In the genomic region with DNA sequence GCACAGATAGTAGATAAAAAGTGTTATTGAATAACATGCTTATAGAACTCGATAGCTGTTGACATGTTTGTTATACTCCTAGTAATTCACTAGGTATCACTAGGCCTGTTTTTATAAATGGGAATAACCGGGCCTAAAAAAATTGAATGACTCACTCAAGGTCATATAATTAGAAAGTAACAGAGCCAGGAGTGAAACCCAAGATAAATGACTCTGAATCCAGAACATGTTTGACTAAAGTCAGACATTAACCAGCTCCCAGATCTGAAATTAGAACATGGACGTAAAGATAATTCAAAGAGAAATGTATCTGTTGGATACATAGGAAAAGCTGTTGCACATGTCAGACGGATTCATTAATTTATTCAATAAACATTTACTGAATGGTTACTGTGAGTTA, we compare ENCODE assay signal across 2 cellular contexts.
TF ChIP-seq lines count a peak whose summit lies in the region.

No MANE protein-coding gene starts in this region.

TF ChIP-seq in A549, 52 proteins besides CTCF, POLR2A, EP300 and RAD21:
- TF ChIP-seq FOSL2 (IDR thresholded peaks at IDR 0.05) (no peak), FOSL2 (CRISPR knock-in tag; IDR thresholded peaks at IDR 0.05) (0 out of 2 replicates have a peak, but pooled peaks have one; percentile 4), EHF (CRISPR knock-in tag; IDR thresholded peaks at IDR 0.05) (no peak)

TF ChIP-seq in H1, 55 proteins besides CTCF, POLR2A, EP300 and RAD21:
- TF ChIP-seq SP1 (IDR thresholded peaks at IDR 0.05; ENCODE audit: low read depth, low read length) (no peak), CEBPB (IDR thresholded peaks at IDR 0.05; ENCODE audit: low read depth, low read length) (no peak), YY1 (IDR thresholded peaks at IDR 0.05; ENCODE audit: low read depth, low read length) (no peak), JUN (IDR thresholded peaks at IDR 0.05; ENCODE audit: low read depth, low read length) (no peak), MAFK (IDR thresholded peaks at IDR 0.05; ENCODE audit: low read depth, low read length) (no peak), SIX5 (IDR thresholded peaks at IDR 0.05; ENCODE audit: low read depth, low read length) (no peak)
